ENCODE assay signal across 1 cellular context in genomic region chr5:35151151-35151920, GRCh38.
TF ChIP-seq lines count a peak whose summit lies in the region.

No MANE protein-coding gene starts in this region.

TF ChIP-seq in GM12878, 131 proteins besides CTCF, POLR2A, EP300 and RAD21 (continued from another document):
- TF ChIP-seq ZBTB11 (CRISPR knock-in tag; IDR thresholded peaks at IDR 0.05) (no peak), TCF7 (IDR thresholded peaks at IDR 0.05; ENCODE audit: borderline replicate concordance) (no peak)
